Comparison of ENCODE assay signal across 8 cellular contexts in the genomic region with DNA sequence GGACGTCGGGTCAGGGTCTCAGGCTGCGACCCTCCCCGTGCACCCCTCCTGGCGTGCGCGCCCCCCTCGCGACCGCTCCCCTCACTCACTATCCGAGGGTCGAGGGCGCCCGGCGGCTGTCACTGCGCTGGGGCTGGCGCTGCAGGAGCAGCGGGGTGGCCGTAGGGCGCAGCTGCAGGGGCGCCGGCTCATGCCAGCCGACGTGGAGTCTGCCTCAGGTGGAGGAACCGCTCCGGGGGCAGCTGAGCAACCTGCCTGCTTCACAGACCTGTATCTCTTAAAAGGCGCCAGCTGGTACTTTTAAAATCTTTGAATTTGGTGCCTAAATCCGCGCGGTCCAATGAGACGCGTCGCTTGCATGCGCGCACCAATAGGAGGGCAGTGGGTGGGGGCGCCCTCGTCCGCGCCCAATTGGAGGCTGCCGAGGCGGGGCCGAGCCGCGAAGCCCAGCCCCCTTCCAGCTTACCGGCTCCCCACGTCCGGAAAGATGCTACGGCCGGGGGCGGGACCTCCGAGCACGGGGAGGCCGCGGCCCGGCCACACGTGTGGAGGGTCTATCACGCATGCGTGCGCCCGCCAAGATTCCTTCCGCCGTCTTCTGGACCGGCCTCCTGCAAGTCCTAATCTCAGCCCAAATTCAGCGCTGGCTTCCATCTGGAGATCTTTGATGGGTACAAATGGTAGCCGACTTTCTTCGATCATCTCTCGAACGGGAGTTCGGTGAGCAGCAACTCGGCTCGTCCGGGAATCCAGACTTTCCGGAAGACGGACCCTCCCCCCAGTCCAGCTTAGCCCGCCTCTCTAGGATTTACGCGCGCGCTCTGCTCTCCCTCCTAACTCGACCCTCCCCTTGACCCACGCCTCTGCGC. TPM values are rescaled to one million over a fixed set of nuclear protein-coding genes. Genes with fewer than 3 reads are reported as not detected.
DNase-seq lines count a peak whose midpoint lies in the region; ATAC-seq and TF ChIP-seq lines count a peak whose summit lies in the region.

A gene with protein sequence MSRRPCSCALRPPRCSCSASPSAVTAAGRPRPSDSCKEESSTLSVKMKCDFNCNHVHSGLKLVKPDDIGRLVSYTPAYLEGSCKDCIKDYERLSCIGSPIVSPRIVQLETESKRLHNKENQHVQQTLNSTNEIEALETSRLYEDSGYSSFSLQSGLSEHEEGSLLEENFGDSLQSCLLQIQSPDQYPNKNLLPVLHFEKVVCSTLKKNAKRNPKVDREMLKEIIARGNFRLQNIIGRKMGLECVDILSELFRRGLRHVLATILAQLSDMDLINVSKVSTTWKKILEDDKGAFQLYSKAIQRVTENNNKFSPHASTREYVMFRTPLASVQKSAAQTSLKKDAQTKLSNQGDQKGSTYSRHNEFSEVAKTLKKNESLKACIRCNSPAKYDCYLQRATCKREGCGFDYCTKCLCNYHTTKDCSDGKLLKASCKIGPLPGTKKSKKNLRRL (minus strand): TSS at position 274 of the 869 bp plus-strand sequence. CDS start 82 bp downstream, at position 192.

- WGBS in ovary, 3 donors = 0 to 1% (median 1%) methylated on average over 73 to 82 of the region's 82 CpGs

- H3K9me3 ChIP-seq in ovary (no peaks in the 10 kb centered on the region), tibial artery (no peaks in the 10 kb centered on the region)

- H3K36me3 ChIP-seq in ovary (no peaks in the 10 kb centered on the region), tibial artery (no peaks in the 10 kb centered on the region)

- H3K27me3 ChIP-seq in ovary (no peaks in the 10 kb centered on the region), tibial artery (no peaks in the 10 kb centered on the region)

- peak; percentile 92 for DNase-seq in GM12864 (ENCODE audit: low read depth)
- DNase-seq in NCI-H1417 (lab: John Stamatoyannopoulos, UW) = peak; percentile 97 to 99 (median 99)
- peak; percentile 89 to 97 for DNase-seq in SW 1271 (lab: John Stamatoyannopoulos, UW)
- DNase-seq in activated naive CD8-positive, alpha-beta T cell treated with anti-CD3 and anti-CD28 coated beads, Interleukin-2, amount 50 U/mL, for 16 hours (ENCODE audit: low read depth, low spot score) = peak; percentile 96
- DNase-seq in Right ventricle myocardium inferior (ENCODE audit: missing footprints) = peak; percentile 99
- peak; percentile 97 to 99 (median 97) for DNase-seq in ovary
- DNase-seq in tibial artery = peak; percentile 97 to 99

- H3K4me3 ChIP-seq in GM12864 (ENCODE audit: low read depth, low read length) (peak within 1 kb of the TSS; percentile 93), ovary (peak within 1 kb of the TSS; percentile 74), tibial artery (peak within 1 kb of the TSS; percentile 61 to 87)

- peak; percentile 82 for TF ChIP-seq EP300 in ovary (IDR thresholded peaks at IDR 0.05)

- peak; percentile 39 for TF ChIP-seq POLR2A in ovary (IDR thresholded peaks at IDR 0.05)

- intact Hi-C loops in Right ventricle myocardium inferior (cut with DNase I) (loop anchor here (2.0 kb wide), 1 partner anchor 20 kb away; a partner anchor contains a TSS), ovary (cut with DNase I) (loop anchor here in 1 of 4 donors (2.0 kb wide), 1 partner anchor 20 kb away; a partner anchor contains a TSS), tibial artery (cut with DNase I; ENCODE audit: low total_unique reads) (loop anchor here (1.0 kb wide), 1 partner anchor 19 kb away; a partner anchor contains a TSS)

- TF ChIP-seq CTCF in GM12864 (IDR thresholded peaks at IDR 0.05; ENCODE audit: low read depth, low read length, missing control alignments) = no peak
- no peak for TF ChIP-seq CTCF in ovary (IDR thresholded peaks at IDR 0.05)
- no peak for TF ChIP-seq CTCF in tibial artery (IDR thresholded peaks at IDR 0.05)

- peak within 1 kb of the TSS; percentile 61 to 88 for H3K27ac ChIP-seq in ovary
- H3K27ac ChIP-seq in tibial artery = peak within 1 kb of the TSS; percentile 86 to 89

- ATAC-seq in HG02759 (IDR thresholded peaks at IDR 0.05; ENCODE audit: unreplicated experiment) (peak; percentile 83), Right ventricle myocardium inferior (peak; percentile 98)

- H3K4me1 ChIP-seq in ovary (ENCODE audit: insufficient read depth) (peaks cover 5% of the 10 kb centered on the region), tibial artery (peaks cover 10 to 21% (median 18%) of the 10 kb centered on the region in 4 donors)

RNA-seq across cellular contexts. Expression of the gene that starts here (rescaled TPM):
- total RNA-seq in Right ventricle myocardium inferior = 2.4 TPM
- total RNA-seq in ovary = 10 to 100 TPM in 1 of 7 donors, 1 to 10 TPM in 6; 2.9 to 10.4 (median 6.7) TPM
- polyA plus RNA-seq in ovary = 1 to 10 TPM; 4.6 to 5.5 TPM

Comparison
In these comparisons a context has a peak if more than half of its experiments do, and no peak if none do; other contexts are left out.
1. Peak in every context shown above with its lines: DNase-seq, ATAC-seq, H3K4me3 ChIP-seq and H3K27ac ChIP-seq.